ENCODE assay signal across 7 cellular contexts in genomic region chr6:152271681-152272464, GRCh38.
DNase-seq lines count a peak whose midpoint lies in the region; ATAC-seq, FAIRE-seq and TF ChIP-seq lines count a peak whose summit lies in the region.

No MANE protein-coding gene starts in this region.

- H3K27ac ChIP-seq in sigmoid colon = peak overlapping the region; percentile 67 to 78 (median 74)

- 51 to 65% methylated on average over 7 of the region's 7 CpGs for WGBS in sigmoid colon, 2 donors

- no peaks in the 10 kb centered on the region for H3K9me3 ChIP-seq in sigmoid colon

- intact Hi-C loops in sigmoid colon (cut with DNase I) = no loop called here

- peaks cover 0 to 60% (median 54%) of the 10 kb centered on the region in 4 donors for H3K4me1 ChIP-seq in sigmoid colon

- TF ChIP-seq POLR2A in sigmoid colon (IDR thresholded peaks at IDR 0.05) = no peak

- DNase-seq in sigmoid colon = no peak
- no peak for DNase-seq in NCI-H2029 (lab: John Stamatoyannopoulos, UW)

- no peaks in the 10 kb centered on the region for H3K27me3 ChIP-seq in sigmoid colon

- no peak for TF ChIP-seq CTCF in sigmoid colon (IDR thresholded peaks at IDR 0.05)

- peak; percentile 65 for ATAC-seq in GM19372 (IDR thresholded peaks at IDR 0.05; ENCODE audit: low read depth, unreplicated experiment)
- ATAC-seq in HG03521 (IDR thresholded peaks at IDR 0.05; ENCODE audit: unreplicated experiment) = peak; percentile 46
- no peak for ATAC-seq in GM18519 (IDR thresholded peaks at IDR 0.05; ENCODE audit: low FRiP score, unreplicated experiment)
- ATAC-seq in HG03139 (IDR thresholded peaks at IDR 0.05; ENCODE audit: unreplicated experiment) = no peak

- no peak for TF ChIP-seq EP300 in sigmoid colon (IDR thresholded peaks at IDR 0.05)

- peaks cover 0 to 38% (median 15%) of the 10 kb centered on the region in 4 donors for H3K36me3 ChIP-seq in sigmoid colon

- peak; percentile 4 for FAIRE-seq in endometrium (lab: Jason Lieb, UNC)

- no peak overlapping the region for H3K4me3 ChIP-seq in sigmoid colon

Comparison
In these comparisons a context has a peak if more than half of its experiments do, and no peak if none do; other contexts are left out.
1. ATAC-seq: peak in GM19372 (single experiment) and HG03521 (single experiment); none in GM18519 (single experiment) and HG03139 (single experiment).